ENCODE assay signal across 16 cellular contexts in genomic region chr7:148553979-148554378, GRCh38.
DNase-seq lines count a peak whose midpoint lies in the region; ATAC-seq, FAIRE-seq and TF ChIP-seq lines count a peak whose summit lies in the region.
"Had no signal": no experiment of that assay in that cellular context is flagged by ENCODE, and none has a peak within 500 bp of the region (broad histone marks: within the 10 kb centered on the region; RNA-seq: fewer than 3 reads in every experiment).

No MANE protein-coding gene starts in this region.

- H3K4me3 ChIP-seq in WERI-Rb-1 (ENCODE audit: low read depth, low read length): no peak overlapping the region
- H3K4me3 ChIP-seq: GM23248, MG63 had no signal

- peak; percentile 11 for FAIRE-seq in RCC 7860 (lab: Jason Lieb, UNC)
- FAIRE-seq: GM18507, HTR-8/SVneo had no signal

- no peak for DNase-seq in RCC 7860 (ENCODE audit: low spot score)
- no peak for DNase-seq in WERI-Rb-1
- DNase-seq: CD8-positive, alpha-beta memory T cell; DMS53; GF-D8; GM23248; H7; MG63 had no signal

- no peak for TF ChIP-seq CTCF in WERI-Rb-1 (IDR thresholded peaks at IDR 0.05; ENCODE audit: low read depth, low read length)

- ATAC-seq in GM18498 (IDR thresholded peaks at IDR 0.05; ENCODE audit: unreplicated experiment): peak; percentile 63
- peak; percentile 70 for ATAC-seq in GM19467 (IDR thresholded peaks at IDR 0.05; ENCODE audit: unreplicated experiment)
- ATAC-seq in HG03064 (IDR thresholded peaks at IDR 0.05; ENCODE audit: low read depth, unreplicated experiment): peak; percentile 78
- ATAC-seq in HG02852 (IDR thresholded peaks at IDR 0.05; ENCODE audit: unreplicated experiment): no peak
- ATAC-seq in GM21619 (IDR thresholded peaks at IDR 0.05; ENCODE audit: unreplicated experiment): no peak

- H3K36me3 ChIP-seq in WERI-Rb-1: no peaks in the 10 kb centered on the region
- H3K36me3 ChIP-seq: MG63 had no signal

- H3K9me3 ChIP-seq in WERI-Rb-1 (ENCODE audit: severe bottlenecking): no peaks in the 10 kb centered on the region
- H3K9me3 ChIP-seq: MG63 had no signal

- H3K27ac ChIP-seq in WERI-Rb-1: no peak overlapping the region
- H3K27ac ChIP-seq: 22Rv1, GM23248 had no signal

- no peaks in the 10 kb centered on the region for H3K27me3 ChIP-seq in WERI-Rb-1 (ENCODE audit: insufficient read depth, low read depth, severe bottlenecking)
- H3K27me3 ChIP-seq: MG63 had no signal

Comparison
In these comparisons a context has a peak if more than half of its experiments do, and no peak if none do; other contexts are left out.
1. ATAC-seq: peak in GM18498 (single experiment), GM19467 (single experiment) and HG03064 (single experiment); none in HG02852 (single experiment) and GM21619 (single experiment).